In genomic region chr4:153218961-153219360, GRCh38 we compare ENCODE assay signal across 15 cellular contexts.
"Had no signal": no experiment of that assay in that cellular context is flagged by ENCODE, and none has a peak within 500 bp of the region (broad histone marks: within the 10 kb centered on the region; RNA-seq: fewer than 3 reads in every experiment).

No MANE protein-coding gene starts in this region.

- H3K27me3 ChIP-seq: foreskin keratinocyte, right atrium auricular region, tibial artery had no signal

- H3K36me3 ChIP-seq: left ventricle myocardium inferior, neutrophil, right atrium auricular region, tibial artery had no signal

- ATAC-seq: activated CD4-positive, alpha-beta T cell treated with anti-CD3 and anti-CD28 coated beads for 36 hours; activated CD8-positive, alpha-beta T cell treated with anti-CD3 and anti-CD28 coated beads for 36 hours; foreskin keratinocyte; naive thymus-derived CD8-positive, alpha-beta T cell; stimulated activated effector memory CD8-positive, alpha-beta T cell treated with anti-CD3 and anti-CD28 coated beads, Interleukin-12 subunit alpha, Interleukin-12 subunit beta, amount 100 ng/mL, for 72 hours had no signal

- H3K4me1 ChIP-seq: foreskin keratinocyte had no signal

- H3K27me3 Mint-ChIP-seq: naive thymus-derived CD8-positive, alpha-beta T cell had no signal

- H3K9me3 ChIP-seq: left ventricle myocardium inferior, right atrium auricular region, tibial artery had no signal

- H3K4me3 ChIP-seq: left ventricle myocardium inferior, right atrium auricular region, smooth muscle cell, tibial artery had no signal

- H3K4me3 Mint-ChIP-seq: activated CD4-positive, alpha-beta T cell treated with anti-CD3 and anti-CD28 coated beads for 36 hours; activated CD8-positive, alpha-beta T cell treated with anti-CD3 and anti-CD28 coated beads for 36 hours; activated naive CD8-positive, alpha-beta T cell treated with anti-CD3 and anti-CD28 coated beads, Interleukin-2, amount 10 ng/mL, durations not matched to agents 7 days and 5 days; naive thymus-derived CD8-positive, alpha-beta T cell; stimulated activated effector memory CD8-positive, alpha-beta T cell treated with anti-CD3 and anti-CD28 coated beads, Interleukin-12 subunit alpha, Interleukin-12 subunit beta, amount 100 ng/mL, for 72 hours had no signal

- H3K4me1 Mint-ChIP-seq: stimulated activated effector memory CD8-positive, alpha-beta T cell treated with anti-CD3 and anti-CD28 coated beads, Interleukin-12 subunit alpha, Interleukin-12 subunit beta, amount 100 ng/mL, for 72 hours had no signal

- H3K36me3 Mint-ChIP-seq: naive thymus-derived CD8-positive, alpha-beta T cell; stimulated activated effector memory CD8-positive, alpha-beta T cell treated with anti-CD3 and anti-CD28 coated beads, Interleukin-12 subunit alpha, Interleukin-12 subunit beta, amount 100 ng/mL, for 72 hours had no signal

- H3K9me3 Mint-ChIP-seq: activated CD8-positive, alpha-beta T cell treated with anti-CD3 and anti-CD28 coated beads for 36 hours; activated naive CD8-positive, alpha-beta T cell treated with anti-CD3 and anti-CD28 coated beads, Interleukin-2, amount 10 ng/mL, durations not matched to agents 7 days and 5 days; naive thymus-derived CD8-positive, alpha-beta T cell; stimulated activated effector memory CD8-positive, alpha-beta T cell treated with anti-CD3 and anti-CD28 coated beads, Interleukin-12 subunit alpha, Interleukin-12 subunit beta, amount 100 ng/mL, for 72 hours had no signal

- DNase-seq: activated CD4-positive, alpha-beta T cell treated with anti-CD3 and anti-CD28 coated beads for 36 hours; activated CD8-positive, alpha-beta memory T cell treated with anti-CD3 and anti-CD28 coated beads, Interleukin-2, amount 50 U/mL, for 4 hours; activated CD8-positive, alpha-beta T cell treated with anti-CD3 and anti-CD28 coated beads for 36 hours; activated naive CD8-positive, alpha-beta T cell treated with anti-CD3 and anti-CD28 coated beads, Interleukin-2, amount 10 ng/mL, durations not matched to agents 7 days and 5 days; aorta; foreskin keratinocyte; left ventricle myocardium inferior; mesendoderm; naive thymus-derived CD8-positive, alpha-beta T cell; T1000; tibial artery had no signal

- H3K27ac ChIP-seq: foreskin keratinocyte, left ventricle myocardium inferior, neutrophil, right atrium auricular region, tibial artery had no signal

- H3K4me2 ChIP-seq: smooth muscle cell had no signal
